29 cellular contexts compared by ENCODE assay signal in genomic region chr7:30699706-30700495, GRCh38. TPM values are rescaled to one million over a fixed set of nuclear protein-coding genes. Genes with fewer than 3 reads are reported as not detected.
DNase-seq lines count a peak whose midpoint lies in the region; ATAC-seq and TF ChIP-seq lines count a peak whose summit lies in the region.
"Had no signal": no experiment of that assay in that cellular context is flagged by ENCODE, and none has a peak within 500 bp of the region (broad histone marks: within the 10 kb centered on the region; RNA-seq: fewer than 3 reads in every experiment).

No MANE protein-coding gene starts in this region.

- no peak overlapping the region for H3K23ac ChIP-seq in neuronal stem cell (ENCODE audit: low read depth, low read length, poor library complexity)

- no peak overlapping the region for H4K91ac ChIP-seq in neuronal stem cell (ENCODE audit: low read depth, low read length, poor library complexity)

- H3K27me3 Mint-ChIP-seq in GM23338 (ENCODE audit: insufficient read depth, low read depth, poor library complexity): peaks cover 18% of the 10 kb centered on the region
- H3K27me3 Mint-ChIP-seq in chondrocyte (ENCODE audit: low read depth): peaks cover 59% of the 10 kb centered on the region
- H3K27me3 Mint-ChIP-seq: CD4-positive, alpha-beta memory T cell had no signal

- H2AFZ ChIP-seq in GM23338: no peak overlapping the region
- H2AFZ ChIP-seq in neuronal stem cell (ENCODE audit: low read length): no peak overlapping the region

- H3F3A ChIP-seq in GM23338 (replicated peaks; ENCODE audit: low read depth): no peaks in the 10 kb centered on the region

- no peaks in the 10 kb centered on the region; the same call in 2 of the 3 replicates for H3K36me3 Mint-ChIP-seq in GM23338 (ENCODE audit: low read depth)
- no peaks in the 10 kb centered on the region for H3K36me3 Mint-ChIP-seq in chondrocyte (ENCODE audit: low read depth)
- H3K36me3 Mint-ChIP-seq: CD4-positive, alpha-beta memory T cell had no signal

- H2BK12ac ChIP-seq in neuronal stem cell (ENCODE audit: low read length): no peak overlapping the region

- DNase-seq in NCI-H345 (lab: John Stamatoyannopoulos, UW) (peak; percentile 64), NCI-H345 treated with DMSO at 0.1 percent for 48 hours (lab: John Stamatoyannopoulos, UW; ENCODE audit: unreplicated experiment) (no peak), GM23338 (ENCODE audit: low spot score) (peak; percentile 75), chondrocyte (ENCODE audit: low spot score) (peak; percentile 88), neuronal stem cell (ENCODE audit: low spot score) (no peak), COLO829 (ENCODE audit: low spot score) (no peak)
- DNase-seq: activated naive CD4-positive, alpha-beta T cell treated with anti-CD3 and anti-CD28 coated beads for 36 hours; CD4-positive, alpha-beta memory T cell; DMS153; effector CD4-positive, alpha-beta T cell; erythroblast; GOT3; IMR-90; NCI-H1092; NCI-H2029 treated with DMSO at 0.1 percent for 48 hours; NCI-H2227 treated with DMSO at 0.1 percent for 48 hours; NCI-H774; sigmoid colon; stimulated activated naive CD4-positive, alpha-beta T cell treated with Interleukin-2 at 50 U/mL for 16 hours; T-helper 9 cell; WERI-Rb-1 had no signal

- H3K4me2 ChIP-seq in GM23338 (peak overlapping the region; percentile 45), neuronal stem cell (ENCODE audit: insufficient read depth, low read length, poor library complexity, severe bottlenecking) (no peak overlapping the region)

- TF ChIP-seq CTCF in GM23338 (conservative IDR thresholded peaks at IDR 0.05; ENCODE audit: low read depth in 2 of 2) (no peak), chondrocyte (IDR thresholded peaks at IDR 0.05) (no peak)

- H3K4me1 Mint-ChIP-seq in GM23338: peaks cover 35% of the 10 kb centered on the region
- H3K4me1 Mint-ChIP-seq in chondrocyte (ENCODE audit: low read depth): no peaks in the 10 kb centered on the region

- H2BK120ac ChIP-seq in neuronal stem cell (ENCODE audit: low read depth, low read length): no peak overlapping the region

- H3K9me3 Mint-ChIP-seq in GM23338: no peaks in the 10 kb centered on the region
- H3K9me3 Mint-ChIP-seq in chondrocyte (ENCODE audit: low read depth): no peaks in the 10 kb centered on the region
- H3K9me3 Mint-ChIP-seq: activated naive CD4-positive, alpha-beta T cell treated with anti-CD3 and anti-CD28 coated beads for 36 hours; activated T-helper 1 cell treated with anti-CD3 and anti-CD28 coated beads, Interleukin-12 subunit alpha, Interleukin-12 subunit beta, Interleukin-2, Interleukin-4 antibody, amounts not matched to agents 30 ng/mL and 10 ng/mL and 1 ng/mL, durations not matched to agents 14 hours and 24 hours and 36 hours; CD4-positive, alpha-beta memory T cell had no signal

- no peaks in the 10 kb centered on the region for H3K79me2 ChIP-seq in GM23338 (replicated peaks; ENCODE audit: insufficient read depth)

- H3K4me3 ChIP-seq in GM23338: peak overlapping the region; percentile 21; the same call in 1 of the 2 replicates
- peak overlapping the region in 1 of 2 donors; percentile 42 for H3K4me3 ChIP-seq in neuronal stem cell (ENCODE audit: low read length in 2 of 2)
- H3K4me3 ChIP-seq: sigmoid colon, thoracic aorta had no signal

- H3K14ac ChIP-seq in neuronal stem cell (ENCODE audit: low read length): no peak overlapping the region

- H3K36me3 ChIP-seq in GM23338 (ENCODE audit: insufficient read depth): no peaks in the 10 kb centered on the region
- H3K36me3 ChIP-seq in neuronal stem cell (replicated peaks in 1 of 2; ENCODE audit: control insufficient read depth in 2 of 2, insufficient read depth in 2 of 2, low read length in 2 of 2): no peaks in the 10 kb centered on the region
- H3K36me3 ChIP-seq: sigmoid colon, thoracic aorta, WERI-Rb-1 had no signal

- no peak overlapping the region for H3K27ac ChIP-seq in GM23338 (ENCODE audit: low read depth)
- H3K27ac ChIP-seq in neuronal stem cell (replicated peaks; ENCODE audit: low read length): no peak overlapping the region
- H3K27ac ChIP-seq: thoracic aorta, WERI-Rb-1 had no signal

- H4K8ac ChIP-seq in neuronal stem cell (ENCODE audit: low read depth, low read length): no peak overlapping the region

- no peak overlapping the region for H2BK15ac ChIP-seq in neuronal stem cell (ENCODE audit: low read length)

- no peak overlapping the region for H2AK5ac ChIP-seq in neuronal stem cell (ENCODE audit: low read depth, low read length)

- ATAC-seq in GM23338 (peak; percentile 88), HG02973 (IDR thresholded peaks at IDR 0.05; ENCODE audit: unreplicated experiment) (no peak), GM19452 (IDR thresholded peaks at IDR 0.05; ENCODE audit: unreplicated experiment) (no peak)
- ATAC-seq: SK-N-SH treated with all-trans-retinoic acid at 6 μM for 48 hours had no signal

- no peak overlapping the region for H3K4ac ChIP-seq in neuronal stem cell (ENCODE audit: low read length)

- H3K9ac ChIP-seq in neuronal stem cell (ENCODE audit: low read depth, low read length, poor library complexity): peak overlapping the region; percentile 3

- H3K4me3 Mint-ChIP-seq in GM23338 (no peak overlapping the region), chondrocyte (ENCODE audit: unreplicated experiment) (no peak overlapping the region)
- H3K4me3 Mint-ChIP-seq: activated naive CD4-positive, alpha-beta T cell treated with anti-CD3 and anti-CD28 coated beads for 36 hours; activated T-helper 1 cell treated with anti-CD3 and anti-CD28 coated beads, Interleukin-12 subunit alpha, Interleukin-12 subunit beta, Interleukin-2, Interleukin-4 antibody, amounts not matched to agents 30 ng/mL and 10 ng/mL and 1 ng/mL, durations not matched to agents 14 hours and 24 hours and 36 hours; CD4-positive, alpha-beta memory T cell had no signal

- no peaks in the 10 kb centered on the region for H3K79me1 ChIP-seq in neuronal stem cell (ENCODE audit: low read depth, low read length)

- H3K9me3 ChIP-seq in neuronal stem cell (replicated peaks in 1 of 2; ENCODE audit: control insufficient read depth in 2 of 2, insufficient read depth in 1 of 2, low read depth in 1 of 2, low read length in 2 of 2): peaks cover 0 to 3% of the 10 kb centered on the region in 2 donors
- H3K9me3 ChIP-seq: sigmoid colon, thoracic aorta had no signal

- no peaks in the 10 kb centered on the region for H4K20me1 ChIP-seq in GM23338 (replicated peaks; ENCODE audit: insufficient read depth)

- no peak overlapping the region for H2BK5ac ChIP-seq in neuronal stem cell (ENCODE audit: low read length)

- H3K27ac Mint-ChIP-seq in GM23338 (no peak overlapping the region), chondrocyte (ENCODE audit: unreplicated experiment) (no peak overlapping the region)
- H3K27ac Mint-ChIP-seq: activated naive CD4-positive, alpha-beta T cell treated with anti-CD3 and anti-CD28 coated beads for 36 hours; activated T-helper 1 cell treated with anti-CD3 and anti-CD28 coated beads, Interleukin-12 subunit alpha, Interleukin-12 subunit beta, Interleukin-2, Interleukin-4 antibody, amounts not matched to agents 30 ng/mL and 10 ng/mL and 1 ng/mL, durations not matched to agents 14 hours and 24 hours and 36 hours; progenitor cell of endocrine pancreas had no signal

- H3K4me1 ChIP-seq in GM23338 (ENCODE audit: insufficient read depth) (peaks cover 15% of the 10 kb centered on the region), neuronal stem cell (ENCODE audit: control insufficient read depth in 2 of 2, insufficient read depth in 1 of 2, low read depth in 1 of 2, low read length in 2 of 2) (peaks cover 0 to 11% of the 10 kb centered on the region in 2 donors)
- H3K4me1 ChIP-seq: sigmoid colon had no signal

- H3K18ac ChIP-seq in neuronal stem cell (ENCODE audit: low read length): no peak overlapping the region

- WGBS in neuronal stem cell (ENCODE audit: extremely low coverage in 2 of 2, insufficient read length in 2 of 2, insufficient replicate concordance in 1 of 2), 2 donors: no CpG with 5 or more reads among the region's 17 CpGs

- H3K27me3 ChIP-seq in GM23338 (ENCODE audit: insufficient read depth) (no peaks in the 10 kb centered on the region), neuronal stem cell (ENCODE audit: control insufficient read depth in 3 of 3, insufficient read depth in 3 of 3, low read depth in 1 of 3, low read length in 3 of 3) (peaks cover 0 to 27% (median 0%) of the 10 kb centered on the region in 3 experiments)

- no peaks in the 10 kb centered on the region for H3K9me2 ChIP-seq in GM23338 (ENCODE audit: insufficient read depth)

TF ChIP-seq in GM23338, 12 proteins besides CTCF, POLR2A, EP300 and RAD21 (continues in another document):
- TF ChIP-seq JUNB (IDR thresholded peaks at IDR 0.05; ENCODE audit: unreplicated experiment): no peak
- TF ChIP-seq ZNF331 (CRISPR knock-in tag; IDR thresholded peaks at IDR 0.05; ENCODE audit: low read depth): no peak
- TF ChIP-seq ETS1 (IDR thresholded peaks at IDR 0.05): no peak
- TF ChIP-seq NANOG (IDR thresholded peaks at IDR 0.05; ENCODE audit: borderline replicate concordance): no peak
- TF ChIP-seq CREB1 (CRISPR knock-in tag; IDR thresholded peaks at IDR 0.05; ENCODE audit: low read depth): no peak

RNA-seq across cellular contexts. Expression of gene CRHR2, which starts 17.6 kb away (rescaled TPM):
- 0.14 and 0.23 TPM in 2 replicates for total RNA-seq in GM23338 (2014; rRNA removed; shearing (Covaris generic))
- polyA plus RNA-seq in GM23338 (2016; fragmentation: Nextera tagmentation; extraction: Ambion mirVana): 0.26 and 1.4 TPM in 2 replicates
- not detected in 3 replicates for total RNA-seq in chondrocyte
- polyA plus RNA-seq in neuronal stem cell (2013, experiment 1 of 2): 0.08 TPM
- 0.04 TPM for polyA plus RNA-seq in neuronal stem cell (2013, experiment 2 of 2)
- total RNA-seq: A172; activated naive CD4-positive, alpha-beta T cell treated with anti-CD3 and anti-CD28 coated beads for 36 hours; activated T-helper 1 cell treated with anti-CD3 and anti-CD28 coated beads, Interleukin-12 subunit alpha, Interleukin-12 subunit beta, Interleukin-2, Interleukin-4 antibody, amounts not matched to agents 30 ng/mL and 10 ng/mL and 1 ng/mL, durations not matched to agents 14 hours and 24 hours and 36 hours; CD4-positive, alpha-beta memory T cell; fibroblast of villous mesenchyme; IMR-90; progenitor cell of endocrine pancreas; sigmoid colon had no signal
- polyA plus RNA-seq: CD4-positive, alpha-beta memory T cell; IMR-90 had no signal

RNA-seq across cellular contexts. Expression of gene INMT, which starts 52.0 kb away (rescaled TPM):
- total RNA-seq in GM23338 (2014; rRNA removed; shearing (Covaris generic)): 0.19 and 1.1 TPM in 2 replicates
- polyA plus RNA-seq in GM23338 (2016; fragmentation: Nextera tagmentation; extraction: Ambion mirVana): 0.38 and 0.79 TPM in 2 replicates
- total RNA-seq in chondrocyte: 5.6 to 73.2 TPM (median 70.1 TPM) in 3 replicates
- 0.79 TPM for polyA plus RNA-seq in neuronal stem cell (2013, experiment 1 of 2)
- polyA plus RNA-seq in neuronal stem cell (2013, experiment 2 of 2): 1.1 TPM
- total RNA-seq: A172 had no signal

Comparison
In these comparisons a context has a peak if more than half of its experiments do, and no peak if none do; other contexts are left out.
1. DNase-seq: peak in NCI-H345 (single experiment), GM23338 (single experiment) and chondrocyte (single experiment); none in NCI-H345 treated with DMSO at 0.1 percent for 48 hours (single experiment), neuronal stem cell (single experiment) and COLO829 (single experiment).